Comparison of ENCODE assay signal across 1 cellular context in the genomic region with DNA sequence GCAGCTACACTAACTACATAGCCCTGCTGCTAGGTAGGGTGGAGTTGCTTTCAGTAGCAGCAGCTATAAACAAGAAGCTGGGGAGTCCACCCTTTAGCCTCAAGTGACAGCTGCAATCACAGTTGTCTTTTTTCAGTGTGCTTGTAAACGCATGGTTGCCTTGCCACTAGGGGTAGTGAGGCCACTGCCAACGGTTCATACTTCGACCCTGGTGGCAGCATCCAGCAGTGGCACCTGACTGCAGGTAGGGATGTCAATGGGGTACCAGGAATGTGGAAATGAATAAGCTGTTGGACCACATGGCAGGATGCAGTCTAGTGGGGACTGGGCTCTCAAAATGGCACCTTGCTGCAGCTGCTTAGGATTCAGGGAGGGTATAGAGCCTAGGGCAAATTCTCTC.
TF ChIP-seq lines count a peak whose summit lies in the region.

No MANE protein-coding gene starts in this region.

TF ChIP-seq in GM23338, 12 proteins besides CTCF, POLR2A, EP300 and RAD21 (continued from another document):
- TF ChIP-seq, protein P1, sequence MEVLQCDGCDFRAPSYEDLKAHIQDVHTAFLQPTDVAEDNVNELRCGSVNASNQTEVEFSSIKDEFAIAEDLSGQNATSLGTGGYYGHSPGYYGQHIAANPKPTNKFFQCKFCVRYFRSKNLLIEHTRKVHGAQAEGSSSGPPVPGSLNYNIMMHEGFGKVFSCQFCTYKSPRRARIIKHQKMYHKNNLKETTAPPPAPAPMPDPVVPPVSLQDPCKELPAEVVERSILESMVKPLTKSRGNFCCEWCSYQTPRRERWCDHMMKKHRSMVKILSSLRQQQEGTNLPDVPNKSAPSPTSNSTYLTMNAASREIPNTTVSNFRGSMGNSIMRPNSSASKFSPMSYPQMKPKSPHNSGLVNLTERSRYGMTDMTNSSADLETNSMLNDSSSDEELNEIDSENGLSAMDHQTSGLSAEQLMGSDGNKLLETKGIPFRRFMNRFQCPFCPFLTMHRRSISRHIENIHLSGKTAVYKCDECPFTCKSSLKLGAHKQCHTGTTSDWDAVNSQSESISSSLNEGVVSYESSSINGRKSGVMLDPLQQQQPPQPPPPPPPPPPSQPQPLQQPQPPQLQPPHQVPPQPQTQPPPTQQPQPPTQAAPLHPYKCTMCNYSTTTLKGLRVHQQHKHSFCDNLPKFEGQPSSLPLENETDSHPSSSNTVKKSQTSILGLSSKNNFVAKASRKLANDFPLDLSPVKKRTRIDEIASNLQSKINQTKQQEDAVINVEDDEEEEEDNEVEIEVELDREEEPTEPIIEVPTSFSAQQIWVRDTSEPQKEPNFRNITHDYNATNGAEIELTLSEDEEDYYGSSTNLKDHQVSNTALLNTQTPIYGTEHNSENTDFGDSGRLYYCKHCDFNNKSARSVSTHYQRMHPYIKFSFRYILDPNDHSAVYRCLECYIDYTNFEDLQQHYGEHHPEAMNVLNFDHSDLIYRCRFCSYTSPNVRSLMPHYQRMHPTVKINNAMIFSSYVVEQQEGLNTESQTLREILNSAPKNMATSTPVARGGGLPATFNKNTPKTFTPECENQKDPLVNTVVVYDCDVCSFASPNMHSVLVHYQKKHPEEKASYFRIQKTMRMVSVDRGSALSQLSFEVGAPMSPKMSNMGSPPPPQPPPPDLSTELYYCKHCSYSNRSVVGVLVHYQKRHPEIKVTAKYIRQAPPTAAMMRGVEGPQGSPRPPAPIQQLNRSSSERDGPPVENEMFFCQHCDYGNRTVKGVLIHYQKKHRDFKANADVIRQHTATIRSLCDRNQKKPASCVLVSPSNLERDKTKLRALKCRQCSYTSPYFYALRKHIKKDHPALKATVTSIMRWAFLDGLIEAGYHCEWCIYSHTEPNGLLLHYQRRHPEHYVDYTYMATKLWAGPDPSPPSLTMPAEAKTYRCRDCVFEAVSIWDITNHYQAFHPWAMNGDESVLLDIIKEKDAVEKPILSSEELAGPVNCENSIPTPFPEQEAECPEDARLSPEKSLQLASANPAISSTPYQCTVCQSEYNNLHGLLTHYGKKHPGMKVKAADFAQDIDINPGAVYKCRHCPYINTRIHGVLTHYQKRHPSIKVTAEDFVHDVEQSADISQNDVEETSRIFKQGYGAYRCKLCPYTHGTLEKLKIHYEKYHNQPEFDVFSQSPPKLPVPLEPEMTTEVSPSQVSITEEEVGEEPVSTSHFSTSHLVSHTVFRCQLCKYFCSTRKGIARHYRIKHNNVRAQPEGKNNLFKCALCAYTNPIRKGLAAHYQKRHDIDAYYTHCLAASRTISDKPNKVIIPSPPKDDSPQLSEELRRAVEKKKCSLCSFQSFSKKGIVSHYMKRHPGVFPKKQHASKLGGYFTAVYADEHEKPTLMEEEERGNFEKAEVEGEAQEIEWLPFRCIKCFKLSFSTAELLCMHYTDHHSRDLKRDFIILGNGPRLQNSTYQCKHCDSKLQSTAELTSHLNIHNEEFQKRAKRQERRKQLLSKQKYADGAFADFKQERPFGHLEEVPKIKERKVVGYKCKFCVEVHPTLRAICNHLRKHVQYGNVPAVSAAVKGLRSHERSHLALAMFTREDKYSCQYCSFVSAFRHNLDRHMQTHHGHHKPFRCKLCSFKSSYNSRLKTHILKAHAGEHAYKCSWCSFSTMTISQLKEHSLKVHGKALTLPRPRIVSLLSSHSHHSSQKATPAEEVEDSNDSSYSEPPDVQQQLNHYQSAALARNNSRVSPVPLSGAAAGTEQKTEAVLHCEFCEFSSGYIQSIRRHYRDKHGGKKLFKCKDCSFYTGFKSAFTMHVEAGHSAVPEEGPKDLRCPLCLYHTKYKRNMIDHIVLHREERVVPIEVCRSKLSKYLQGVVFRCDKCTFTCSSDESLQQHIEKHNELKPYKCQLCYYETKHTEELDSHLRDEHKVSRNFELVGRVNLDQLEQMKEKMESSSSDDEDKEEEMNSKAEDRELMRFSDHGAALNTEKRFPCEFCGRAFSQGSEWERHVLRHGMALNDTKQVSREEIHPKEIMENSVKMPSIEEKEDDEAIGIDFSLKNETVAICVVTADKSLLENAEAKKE (CRISPR knock-in tag; IDR thresholded peaks at IDR 0.05): no peak
- TF ChIP-seq, protein P2, sequence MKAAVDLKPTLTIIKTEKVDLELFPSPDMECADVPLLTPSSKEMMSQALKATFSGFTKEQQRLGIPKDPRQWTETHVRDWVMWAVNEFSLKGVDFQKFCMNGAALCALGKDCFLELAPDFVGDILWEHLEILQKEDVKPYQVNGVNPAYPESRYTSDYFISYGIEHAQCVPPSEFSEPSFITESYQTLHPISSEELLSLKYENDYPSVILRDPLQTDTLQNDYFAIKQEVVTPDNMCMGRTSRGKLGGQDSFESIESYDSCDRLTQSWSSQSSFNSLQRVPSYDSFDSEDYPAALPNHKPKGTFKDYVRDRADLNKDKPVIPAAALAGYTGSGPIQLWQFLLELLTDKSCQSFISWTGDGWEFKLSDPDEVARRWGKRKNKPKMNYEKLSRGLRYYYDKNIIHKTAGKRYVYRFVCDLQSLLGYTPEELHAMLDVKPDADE (IDR thresholded peaks at IDR 0.05): no peak
TF ChIP-seq in GM23338: peak in this region for 0.
